ENCODE assay signal across 9 cellular contexts in genomic region chr4:153151535-153152452, GRCh38. TPM values are rescaled to one million over a fixed set of nuclear protein-coding genes. Genes with fewer than 3 reads are reported as not detected.
DNase-seq lines count a peak whose midpoint lies in the region; ATAC-seq and TF ChIP-seq lines count a peak whose summit lies in the region.
"Had no signal": no experiment of that assay in that cellular context is flagged by ENCODE, and none has a peak within 500 bp of the region (broad histone marks: within the 10 kb centered on the region; RNA-seq: fewer than 3 reads in every experiment).

No MANE protein-coding gene starts in this region.

- H3K36me3 ChIP-seq in H7 (replicated peaks; ENCODE audit: control insufficient read depth, insufficient read depth, low read length) = no peaks in the 10 kb centered on the region
- H3K36me3 ChIP-seq in vagina = no peaks in the 10 kb centered on the region
- H3K36me3 ChIP-seq: ascending aorta had no signal

- peaks cover 42% of the 10 kb centered on the region for H3K27me3 ChIP-seq in H7 (ENCODE audit: control insufficient read depth, insufficient read depth, low read length)
- no peaks in the 10 kb centered on the region for H3K27me3 ChIP-seq in vagina
- H3K27me3 ChIP-seq: ascending aorta had no signal

- H3K36me3 Mint-ChIP-seq in activated T-helper 1 cell treated with anti-CD3 and anti-CD28 coated beads, Interleukin-12 subunit alpha, Interleukin-12 subunit beta, Interleukin-2, Interleukin-4 antibody, amounts not matched to agents 30 ng/mL and 10 ng/mL and 1 ng/mL, durations not matched to agents 14 hours and 24 hours and 36 hours (ENCODE audit: low read depth) = no peaks in the 10 kb centered on the region

- no peak for TF ChIP-seq POLR2A in vagina (IDR thresholded peaks at IDR 0.05)

- ATAC-seq in left ventricle myocardium superior (no peak), GM21737 (IDR thresholded peaks at IDR 0.05; ENCODE audit: unreplicated experiment) (no peak)

- H3K4me1 Mint-ChIP-seq in activated T-helper 1 cell treated with anti-CD3 and anti-CD28 coated beads, Interleukin-12 subunit alpha, Interleukin-12 subunit beta, Interleukin-2, Interleukin-4 antibody, amounts not matched to agents 30 ng/mL and 10 ng/mL and 1 ng/mL, durations not matched to agents 14 hours and 24 hours and 36 hours (ENCODE audit: low read depth) = peaks cover 44% of the 10 kb centered on the region

- H3K9me3 ChIP-seq in vagina = no peaks in the 10 kb centered on the region
- H3K9me3 ChIP-seq: ascending aorta had no signal

- intact Hi-C loops in activated T-helper 1 cell treated with anti-CD3 and anti-CD28 coated beads, Interleukin-12 subunit alpha, Interleukin-12 subunit beta, Interleukin-2, Interleukin-4 antibody, amounts not matched to agents 30 ng/mL and 10 ng/mL and 1 ng/mL, durations not matched to agents 14 hours and 24 hours and 36 hours (cut with micrococcal nuclease) = loop anchor here (2.0 to 5.0 kb wide), 5 partner anchors 37 to 281 kb away; partner anchors contain the start of gene MND1
- intact Hi-C loops in left ventricle myocardium superior (cut with micrococcal nuclease) = no loop called here
- intact Hi-C loops in vagina (cut with DNase I) = no loop called here

- H3K27me3 Mint-ChIP-seq in activated T-helper 1 cell treated with anti-CD3 and anti-CD28 coated beads, Interleukin-12 subunit alpha, Interleukin-12 subunit beta, Interleukin-2, Interleukin-4 antibody, amounts not matched to agents 30 ng/mL and 10 ng/mL and 1 ng/mL, durations not matched to agents 14 hours and 24 hours and 36 hours (ENCODE audit: insufficient read depth) = peaks cover 49% of the 10 kb centered on the region

- H3K4me3 ChIP-seq in H7 (ENCODE audit: insufficient read depth, low read depth, low read length) (no peak overlapping the region; the same call in 1 of the 2 replicates), vagina (peak overlapping the region in 1 of 2 donors; percentile 57)

- H3K4me3 Mint-ChIP-seq in activated T-helper 1 cell treated with anti-CD3 and anti-CD28 coated beads, Interleukin-12 subunit alpha, Interleukin-12 subunit beta, Interleukin-2, Interleukin-4 antibody, amounts not matched to agents 30 ng/mL and 10 ng/mL and 1 ng/mL, durations not matched to agents 14 hours and 24 hours and 36 hours = peak overlapping the region; percentile 82

- no peak for TF ChIP-seq CTCF in vagina (IDR thresholded peaks at IDR 0.05)

- DNase-seq in C1 segment of cervical spinal cord (lab: John Stamatoyannopoulos, UW) = peak in 11 of 14 donors; percentile 7 to 69 (median 39)
- peak; percentile 92 for DNase-seq in H7
- peak; percentile 81 for DNase-seq in NCI-H2171 treated with DMSO at 0.1 percent for 48 hours (lab: John Stamatoyannopoulos, UW)
- DNase-seq in activated T-helper 1 cell treated with anti-CD3 and anti-CD28 coated beads, Interleukin-12 subunit alpha, Interleukin-12 subunit beta, Interleukin-2, Interleukin-4 antibody, amounts not matched to agents 30 ng/mL and 10 ng/mL and 1 ng/mL, durations not matched to agents 14 hours and 24 hours and 36 hours (ENCODE audit: low spot score) = no peak
- DNase-seq in left ventricle myocardium superior = peak; percentile 32
- DNase-seq in retina = peak; percentile 90
- DNase-seq in vagina (ENCODE audit: extremely low spot score in 2 of 2) = no peak

- no peak overlapping the region for H3K27ac ChIP-seq in vagina

- peaks cover 14% of the 10 kb centered on the region for H3K4me1 ChIP-seq in vagina

- no peak overlapping the region for H3K27ac Mint-ChIP-seq in activated T-helper 1 cell treated with anti-CD3 and anti-CD28 coated beads, Interleukin-12 subunit alpha, Interleukin-12 subunit beta, Interleukin-2, Interleukin-4 antibody, amounts not matched to agents 30 ng/mL and 10 ng/mL and 1 ng/mL, durations not matched to agents 14 hours and 24 hours and 36 hours

- no peaks in the 10 kb centered on the region for H3K9me3 Mint-ChIP-seq in activated T-helper 1 cell treated with anti-CD3 and anti-CD28 coated beads, Interleukin-12 subunit alpha, Interleukin-12 subunit beta, Interleukin-2, Interleukin-4 antibody, amounts not matched to agents 30 ng/mL and 10 ng/mL and 1 ng/mL, durations not matched to agents 14 hours and 24 hours and 36 hours

RNA-seq across cellular contexts. Expression of gene TRIM2, which starts 52.4 kb away (rescaled TPM):
- 49.2 and 77.4 TPM in 2 replicates for total RNA-seq in H7 (2014; rRNA removed; shearing (Covaris generic))
- total RNA-seq in activated T-helper 1 cell treated with anti-CD3 and anti-CD28 coated beads, Interleukin-12 subunit alpha, Interleukin-12 subunit beta, Interleukin-2, Interleukin-4 antibody, amounts not matched to agents 30 ng/mL and 10 ng/mL and 1 ng/mL, durations not matched to agents 14 hours and 24 hours and 36 hours = 0.16 and 0.24 TPM in 2 replicates
- total RNA-seq in left ventricle myocardium superior = 18.6 TPM
- 28.7 TPM for total RNA-seq in vagina

Comparison
In these comparisons a context has a peak if more than half of its experiments do, and no peak if none do; other contexts are left out.
1. DNase-seq: peak in C1 segment of cervical spinal cord (11 of 14), H7 (single experiment), NCI-H2171 treated with DMSO at 0.1 percent for 48 hours (single experiment), left ventricle myocardium superior (single experiment) and retina (single experiment); none in activated T-helper 1 cell treated with anti-CD3 and anti-CD28 coated beads, Interleukin-12 subunit alpha, Interleukin-12 subunit beta, Interleukin-2, Interleukin-4 antibody, amounts not matched to agents 30 ng/mL and 10 ng/mL and 1 ng/mL, durations not matched to agents 14 hours and 24 hours and 36 hours (single experiment) and vagina (0 of 2).
2. RNA of gene TRIM2, which starts 52.4 kb away (total RNA-seq): 49.2 to 77.4 TPM in H7, 28.7 TPM in vagina (single experiment) and 18.6 TPM in left ventricle myocardium superior (single experiment); 0.16 to 0.24 TPM in activated T-helper 1 cell treated with anti-CD3 and anti-CD28 coated beads, Interleukin-12 subunit alpha, Interleukin-12 subunit beta, Interleukin-2, Interleukin-4 antibody, amounts not matched to agents 30 ng/mL and 10 ng/mL and 1 ng/mL, durations not matched to agents 14 hours and 24 hours and 36 hours; every median in the first group is over 10 times any median in the second.